8 cellular contexts compared by ENCODE assay signal in genomic region chr13:23871616-23872220, GRCh38. TPM values are rescaled to one million over a fixed set of nuclear protein-coding genes. Genes with fewer than 3 reads are reported as not detected.
DNase-seq lines count a peak whose midpoint lies in the region; ATAC-seq, FAIRE-seq and TF ChIP-seq lines count a peak whose summit lies in the region.

No MANE protein-coding gene starts in this region.

- TF ChIP-seq CTCF in A549 (IDR thresholded peaks at IDR 0.05) (peak; percentile 53), GM12865 (IDR thresholded peaks at IDR 0.05; ENCODE audit: insufficient read depth, low read depth, low read length, missing control alignments) (peak; percentile 39), fibroblast of mammary gland (conservative IDR thresholded peaks at IDR 0.05; ENCODE audit: control insufficient read depth, insufficient read depth, low read depth, low read length) (peak; percentile 48)

- ATAC-seq in A549: 0 out of 6 replicates have a peak, but pooled peaks of 1 of the 2 experiments have one; percentile 47

- POLR2A ChIA-PET in A549 (lab: Yijun Ruan, JAX): no interaction called here

- H3K4me2 ChIP-seq in A549: no peak overlapping the region

- intact Hi-C loops in head of caudate nucleus (cut with DNase I): loop anchor here (5.0 kb wide), 1 partner anchor 404 kb away; no protein-coding TSS in a partner anchor

- WGBS in A549 (ENCODE audit: missing lambda C conversion rate): 55% methylated on average over 2 of the region's 2 CpGs

- no peak for TF ChIP-seq POLR2A in A549 (IDR thresholded peaks at IDR 0.05; ENCODE audit: low read length)

- CTCF ChIA-PET in A549 (lab: Yijun Ruan, JAX): interaction anchor here (1.0 kb wide), 1 partner anchor 361 kb away, joined by 4 read pairs; no protein-coding TSS in a partner anchor

- H3K4me1 ChIP-seq in A549: peaks cover 45% of the 10 kb centered on the region

- no peak for TF ChIP-seq EP300 in A549 (IDR thresholded peaks at IDR 0.05)

- H3K4me3 ChIP-seq in A549: no peak overlapping the region
- no peak overlapping the region for H3K4me3 ChIP-seq in GM12865 (ENCODE audit: low read depth, low read length)
- no peak overlapping the region for H3K4me3 ChIP-seq in fibroblast of mammary gland (ENCODE audit: control insufficient read depth, low read depth, low read length)

- DNase-seq in A549 (ENCODE audit: low read depth in 1 of 2, low spot score in 1 of 2) (peak in 1 of 2 experiments; percentile 23), GM12865 (ENCODE audit: low read depth) (no peak), RCC 7860 (ENCODE audit: low spot score) (peak; percentile 20), fibroblast of mammary gland (ENCODE audit: low read depth) (peak; percentile 61), renal cortical epithelial cell (ENCODE audit: low read depth) (peak; percentile 63), islet precursor cell (no peak), head of caudate nucleus (no peak)
- DNase-seq in activated CD4-positive, alpha-beta T cell treated with anti-CD3 and anti-CD28 coated beads for 4 hours: no peak

- FAIRE-seq in A549 (lab: Jason Lieb, UNC): no peak
- peak; percentile 75 for FAIRE-seq in RCC 7860 (lab: Jason Lieb, UNC)

- peak; percentile 61 to 75 for TF ChIP-seq RAD21 in A549 (conservative IDR thresholded peaks at IDR 0.05 in 1 of 2, IDR thresholded peaks at IDR 0.05 in 1 of 2)

- no peaks in the 10 kb centered on the region for H3K9me3 ChIP-seq in A549

- H3K27ac ChIP-seq in A549: no peak overlapping the region

TF ChIP-seq in A549, 52 proteins besides CTCF, POLR2A, EP300 and RAD21:
- TF ChIP-seq SREBF2 (IDR thresholded peaks at IDR 0.05): no peak
- peak; percentile 62 for TF ChIP-seq SMC3 (IDR thresholded peaks at IDR 0.05)
TF ChIP-seq in A549: peak in this region for 1.

RNA-seq across cellular contexts. Expression of gene MIPEP, which starts 17.5 kb away (rescaled TPM):
- 27.5 and 32.8 TPM in 2 replicates for polyA plus RNA-seq in A549 (2011; rRNA removed)
- polyA plus RNA-seq in A549 (2012; cell fraction: cytosol; rRNA removed): 15.2 and 20.1 TPM in 2 replicates
- polyA plus RNA-seq in A549 (2012; cell fraction: nucleus; rRNA removed): 16.6 and 21.3 TPM in 2 replicates
- 19.5 to 21.8 TPM (median 21.6 TPM) in 3 replicates for polyA plus RNA-seq in A549 (2017; fragmentation: RNase III; extraction: RNeasy Plus Mini Kit Qiagen cat#74134 plus additional on column Dnase treatment)
- 20.1 and 23.3 TPM in 2 replicates for polyA minus RNA-seq in A549 (2011; rRNA and poly(A)+ RNA removed)
- 29.7 and 32.6 TPM in 2 replicates for total RNA-seq in renal cortical epithelial cell

RNA-seq across cellular contexts. Expression of gene C1QTNF9B, which starts 25.6 kb away (rescaled TPM):
- not detected in 2 replicates for polyA plus RNA-seq in A549 (2011; rRNA removed)
- not detected in 2 replicates for polyA plus RNA-seq in A549 (2012; cell fraction: cytosol; rRNA removed)
- not detected in 2 replicates for polyA plus RNA-seq in A549 (2012; cell fraction: nucleus; rRNA removed)
- not detected in 3 replicates for polyA plus RNA-seq in A549 (2017; fragmentation: RNase III; extraction: RNeasy Plus Mini Kit Qiagen cat#74134 plus additional on column Dnase treatment)
- not detected in 2 replicates for polyA minus RNA-seq in A549 (2011; rRNA and poly(A)+ RNA removed)
- total RNA-seq in renal cortical epithelial cell: not detected in 2 replicates

Comparison
In these comparisons a context has a peak if more than half of its experiments do, and no peak if none do; other contexts are left out.
1. DNase-seq: peak in RCC 7860 (single experiment), fibroblast of mammary gland (single experiment) and renal cortical epithelial cell (single experiment); none in GM12865 (single experiment), activated CD4-positive, alpha-beta T cell treated with anti-CD3 and anti-CD28 coated beads for 4 hours (0 of 2), islet precursor cell (single experiment) and head of caudate nucleus (0 of 42).
2. Peak in every context shown above with its lines, with median percentiles within 50 percentile points of each other: CTCF ChIP-seq.